Comparison of ENCODE assay signal across 1 cellular context in the genomic region with DNA sequence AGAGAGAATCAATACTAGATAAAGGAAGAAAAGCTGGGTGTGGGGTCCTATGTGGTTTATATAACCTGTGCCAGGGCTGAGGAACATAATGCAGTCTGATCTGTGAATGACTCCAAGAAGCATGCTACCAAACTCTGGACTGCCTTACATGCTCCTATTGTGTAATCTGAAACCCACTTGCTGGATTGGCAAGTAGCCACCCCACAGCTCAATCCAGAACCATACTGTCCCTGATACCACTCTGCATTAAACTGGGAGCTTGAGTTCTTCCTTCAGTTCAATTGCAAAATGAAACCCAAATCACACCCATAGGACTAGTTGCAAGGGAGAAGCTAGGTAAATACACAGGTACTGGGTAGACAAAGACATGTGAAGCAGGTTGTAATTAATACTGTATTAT.
TF ChIP-seq lines count a peak whose summit lies in the region.

No MANE protein-coding gene starts in this region.

TF ChIP-seq in H1, 55 proteins besides CTCF, POLR2A, EP300 and RAD21:
- TF ChIP-seq SP4 (IDR thresholded peaks at IDR 0.05; ENCODE audit: low read length) (no peak), MAFK (IDR thresholded peaks at IDR 0.05; ENCODE audit: low read depth, low read length) (no peak), SP1 (IDR thresholded peaks at IDR 0.05; ENCODE audit: low read depth, low read length) (no peak), RXRA (IDR thresholded peaks at IDR 0.05; ENCODE audit: insufficient read depth, low read depth, low read length) (no peak), CBX5 (IDR thresholded peaks at IDR 0.05; ENCODE audit: low read depth, low read length) (no peak), SUZ12 (IDR thresholded peaks at IDR 0.05; ENCODE audit: low read length) (no peak), SIN3A (conservative IDR thresholded peaks at IDR 0.05 in 1 of 2, IDR thresholded peaks at IDR 0.05 in 1 of 2; ENCODE audit: low read depth in 1 of 2, low read length in 2 of 2) (no peak), ASH2L (IDR thresholded peaks at IDR 0.05; ENCODE audit: low read length) (no peak), SAP30 (IDR thresholded peaks at IDR 0.05; ENCODE audit: insufficient read depth, insufficient replicate concordance, low read length) (no peak), SIX5 (IDR thresholded peaks at IDR 0.05; ENCODE audit: low read depth, low read length) (no peak), POLR2AphosphoS5 (IDR thresholded peaks at IDR 0.05; ENCODE audit: low read depth, low read length) (no peak), KDM4A (IDR thresholded peaks at IDR 0.05; ENCODE audit: low read depth, low read length, severe bottlenecking) (no peak), PHF8 (conservative IDR thresholded peaks at IDR 0.05; ENCODE audit: low read depth, low read length) (no peak), JUND (IDR thresholded peaks at IDR 0.05; ENCODE audit: low read length) (no peak)
- TF ChIP-seq, protein P1, sequence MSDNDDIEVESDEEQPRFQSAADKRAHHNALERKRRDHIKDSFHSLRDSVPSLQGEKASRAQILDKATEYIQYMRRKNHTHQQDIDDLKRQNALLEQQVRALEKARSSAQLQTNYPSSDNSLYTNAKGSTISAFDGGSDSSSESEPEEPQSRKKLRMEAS (IDR thresholded peaks at IDR 0.05), result no peak
- TF ChIP-seq, protein P2, sequence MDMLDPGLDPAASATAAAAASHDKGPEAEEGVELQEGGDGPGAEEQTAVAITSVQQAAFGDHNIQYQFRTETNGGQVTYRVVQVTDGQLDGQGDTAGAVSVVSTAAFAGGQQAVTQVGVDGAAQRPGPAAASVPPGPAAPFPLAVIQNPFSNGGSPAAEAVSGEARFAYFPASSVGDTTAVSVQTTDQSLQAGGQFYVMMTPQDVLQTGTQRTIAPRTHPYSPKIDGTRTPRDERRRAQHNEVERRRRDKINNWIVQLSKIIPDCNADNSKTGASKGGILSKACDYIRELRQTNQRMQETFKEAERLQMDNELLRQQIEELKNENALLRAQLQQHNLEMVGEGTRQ (IDR thresholded peaks at IDR 0.05; ENCODE audit: low read length), result no peak
- TF ChIP-seq, protein P3, sequence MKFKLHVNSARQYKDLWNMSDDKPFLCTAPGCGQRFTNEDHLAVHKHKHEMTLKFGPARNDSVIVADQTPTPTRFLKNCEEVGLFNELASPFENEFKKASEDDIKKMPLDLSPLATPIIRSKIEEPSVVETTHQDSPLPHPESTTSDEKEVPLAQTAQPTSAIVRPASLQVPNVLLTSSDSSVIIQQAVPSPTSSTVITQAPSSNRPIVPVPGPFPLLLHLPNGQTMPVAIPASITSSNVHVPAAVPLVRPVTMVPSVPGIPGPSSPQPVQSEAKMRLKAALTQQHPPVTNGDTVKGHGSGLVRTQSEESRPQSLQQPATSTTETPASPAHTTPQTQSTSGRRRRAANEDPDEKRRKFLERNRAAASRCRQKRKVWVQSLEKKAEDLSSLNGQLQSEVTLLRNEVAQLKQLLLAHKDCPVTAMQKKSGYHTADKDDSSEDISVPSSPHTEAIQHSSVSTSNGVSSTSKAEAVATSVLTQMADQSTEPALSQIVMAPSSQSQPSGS (IDR thresholded peaks at IDR 0.05; ENCODE audit: low read length), result no peak
TF ChIP-seq in H1: peak in this region for 0.
